Comparison of ENCODE assay signal across 11 cellular contexts in genomic region chr16:81424761-81425160, GRCh38. TPM values are rescaled to one million over a fixed set of nuclear protein-coding genes. Genes with fewer than 3 reads are reported as not detected.
DNase-seq lines count a peak whose midpoint lies in the region; ATAC-seq and TF ChIP-seq lines count a peak whose summit lies in the region.
"Had no signal": no experiment of that assay in that cellular context is flagged by ENCODE, and none has a peak within 500 bp of the region (broad histone marks: within the 10 kb centered on the region; RNA-seq: fewer than 3 reads in every experiment).

No MANE protein-coding gene starts in this region.

- peaks cover 17% of the 10 kb centered on the region for H3K9me3 ChIP-seq in BLaER1
- H3K9me3 ChIP-seq: suprapubic skin had no signal

- H4K20me1 ChIP-seq in BLaER1: no peaks in the 10 kb centered on the region

- no peaks in the 10 kb centered on the region for H3K27me3 ChIP-seq in BLaER1
- H3K27me3 ChIP-seq in foreskin keratinocyte: no peaks in the 10 kb centered on the region
- H3K27me3 ChIP-seq: suprapubic skin had no signal

- H3K27ac ChIP-seq in BLaER1: no peak overlapping the region
- H3K27ac ChIP-seq in foreskin keratinocyte: peak overlapping the region; percentile 66
- H3K27ac ChIP-seq: suprapubic skin had no signal

- ATAC-seq in GM18907 (IDR thresholded peaks at IDR 0.05; ENCODE audit: unreplicated experiment) (peak; percentile 60), foreskin keratinocyte (peak; percentile 88)

- H3K36me3 ChIP-seq in BLaER1: no peaks in the 10 kb centered on the region
- H3K36me3 ChIP-seq: suprapubic skin had no signal

- H3K4me1 ChIP-seq in BLaER1 (peaks cover 27% of the 10 kb centered on the region), foreskin keratinocyte (no peaks in the 10 kb centered on the region)
- H3K4me1 ChIP-seq: suprapubic skin had no signal

- H3K4me3 ChIP-seq in BLaER1: no peak overlapping the region
- H3K4me3 ChIP-seq: smooth muscle cell, suprapubic skin had no signal

- DNase-seq in NCI-H69 (lab: John Stamatoyannopoulos, UW) (peak; percentile 10), foreskin keratinocyte (peak in 1 of 2 donors; percentile 71), GDM1 (lab: John Stamatoyannopoulos, UW) (no peak), NCI-H2227 (lab: John Stamatoyannopoulos, UW; ENCODE audit: unreplicated experiment) (no peak), amygdala (lab: John Stamatoyannopoulos, UW) (no peak), activated gamma-delta T cell (lab: John Stamatoyannopoulos, UW) (no peak)
- DNase-seq: amniotic stem cell had no signal

- peak overlapping the region; percentile 28 for H3K4me2 ChIP-seq in BLaER1
- H3K4me2 ChIP-seq: smooth muscle cell had no signal

- TF ChIP-seq CTCF in foreskin keratinocyte (conservative IDR thresholded peaks at IDR 0.05): peak; percentile 30

- H3K9ac ChIP-seq in BLaER1: no peak overlapping the region

RNA-seq across cellular contexts. Expression of gene CMIP, which starts 19.8 kb away (rescaled TPM):
- 28.0 and 28.9 TPM in 2 replicates for total RNA-seq in foreskin keratinocyte
- 12.9 and 15.3 TPM in 2 replicates for polyA plus RNA-seq in foreskin keratinocyte
